ENCODE assay signal across 22 cellular contexts in genomic region chr7:1262441-1262840, GRCh38. TPM values are rescaled to one million over a fixed set of nuclear protein-coding genes. Genes with fewer than 3 reads are reported as not detected.
DNase-seq lines count a peak whose midpoint lies in the region; ATAC-seq, FAIRE-seq and TF ChIP-seq lines count a peak whose summit lies in the region.
"Had no signal": no experiment of that assay in that cellular context is flagged by ENCODE, and none has a peak within 500 bp of the region (broad histone marks: within the 10 kb centered on the region; RNA-seq: fewer than 3 reads in every experiment).

No MANE protein-coding gene starts in this region.

- DNase-seq in left ventricle myocardium superior = peak; percentile 18
- DNase-seq in heart right ventricle = no peak
- peak; percentile 47 for DNase-seq in chondrocyte (ENCODE audit: low spot score)
- DNase-seq in kidney = peak; percentile 37
- peak; percentile 30 for DNase-seq in spleen
- DNase-seq in NCI-H1417 (lab: John Stamatoyannopoulos, UW) = no peak
- DNase-seq: C1 segment of cervical spinal cord; Calu3; CD4-positive, alpha-beta memory T cell; COR-L47; DMS53; DMS79 treated with DMSO at 0.1 percent for 48 hours; GF-D8; H9 had no signal

- H3K4me3 ChIP-seq in heart right ventricle = no peak overlapping the region
- no peak overlapping the region for H3K4me3 ChIP-seq in kidney (ENCODE audit: low read length in 2 of 2)
- no peak overlapping the region for H3K4me3 ChIP-seq in spleen
- H3K4me3 ChIP-seq: GM23338 had no signal

- no peak for FAIRE-seq in kidney (lab: Jason Lieb, UNC)
- FAIRE-seq: GM12891, GM18507 had no signal

- peaks cover 31% of the 10 kb centered on the region for H3K27me3 Mint-ChIP-seq in chondrocyte (ENCODE audit: low read depth)

- no peaks in the 10 kb centered on the region for H3K4me1 Mint-ChIP-seq in chondrocyte (ENCODE audit: low read depth)
- H3K4me1 Mint-ChIP-seq: CD4-positive, alpha-beta memory T cell; GM23338; H9 had no signal

- ATAC-seq in left ventricle myocardium superior (no peak), heart right ventricle (no peak)
- ATAC-seq: GM23338, HCT116 had no signal

- no peaks in the 10 kb centered on the region for H3K9me3 Mint-ChIP-seq in chondrocyte (ENCODE audit: low read depth)
- H3K9me3 Mint-ChIP-seq: GM23338, H9 had no signal

- TF ChIP-seq CTCF in heart right ventricle (IDR thresholded peaks at IDR 0.05) = no peak
- no peak for TF ChIP-seq CTCF in chondrocyte (IDR thresholded peaks at IDR 0.05)
- TF ChIP-seq CTCF in kidney (IDR thresholded peaks at IDR 0.05; ENCODE audit: borderline replicate concordance, extremely low read depth, insufficient read depth) = no peak
- TF ChIP-seq CTCF in spleen (IDR thresholded peaks at IDR 0.05 in 8 of 11, conservative IDR thresholded peaks at IDR 0.05 in 3 of 11) = no peak

- H3K9me3 ChIP-seq in heart right ventricle (no peaks in the 10 kb centered on the region), kidney (ENCODE audit: control insufficient read depth in 1 of 2, low read length in 2 of 2) (no peaks in the 10 kb centered on the region), spleen (no peaks in the 10 kb centered on the region)

- no peak overlapping the region for H3K9ac ChIP-seq in kidney (ENCODE audit: low read length in 2 of 2)

- no peaks in the 10 kb centered on the region for H3K36me3 ChIP-seq in heart right ventricle
- H3K36me3 ChIP-seq in kidney (ENCODE audit: control insufficient read depth in 1 of 2, insufficient read depth in 2 of 2, low read length in 2 of 2) = no peaks in the 10 kb centered on the region
- H3K36me3 ChIP-seq in spleen = no peaks in the 10 kb centered on the region

- no peak overlapping the region for H3K4me3 Mint-ChIP-seq in chondrocyte (ENCODE audit: unreplicated experiment)
- H3K4me3 Mint-ChIP-seq: CD4-positive, alpha-beta memory T cell; GM23338; H9 had no signal

- H3K36me3 Mint-ChIP-seq in chondrocyte (ENCODE audit: low read depth) = no peaks in the 10 kb centered on the region
- H3K36me3 Mint-ChIP-seq: CD4-positive, alpha-beta memory T cell had no signal

- intact Hi-C loops in left ventricle myocardium superior (cut with micrococcal nuclease) (no loop called here), heart right ventricle (cut with DNase I) (no loop called here), kidney (cut with DNase I) (no loop called here), spleen (cut with DNase I; ENCODE audit: low total_unique reads) (no loop called here)

- H3K27me3 ChIP-seq in heart right ventricle = peaks cover 6 to 86% (median 67%) of the 10 kb centered on the region in 7 donors
- H3K27me3 ChIP-seq in spleen (replicated peaks in 1 of 7) = peaks cover 0 to 90% (median 36%) of the 10 kb centered on the region in 7 donors

- H3K27ac Mint-ChIP-seq in chondrocyte (ENCODE audit: unreplicated experiment) = no peak overlapping the region
- H3K27ac Mint-ChIP-seq: CD4-positive, alpha-beta memory T cell; GM23338; H9 had no signal

- WGBS in heart right ventricle, 2 donors = 75 to 78% methylated on average over 13 of the region's 13 CpGs
- 67 to 78% (median 76%) methylated on average over 12 to 13 of the region's 13 CpGs for WGBS in spleen, 5 donors

- TF ChIP-seq POLR2A in spleen (IDR thresholded peaks at IDR 0.05) = no peak

- H3K4me1 ChIP-seq in heart right ventricle (no peaks in the 10 kb centered on the region), kidney (ENCODE audit: control insufficient read depth in 1 of 2, insufficient read depth in 1 of 2, low read depth in 1 of 2, low read length in 2 of 2) (no peaks in the 10 kb centered on the region), spleen (no peaks in the 10 kb centered on the region)

- H3K27ac ChIP-seq in heart right ventricle (no peak overlapping the region), kidney (ENCODE audit: low read depth in 2 of 2, low read length in 2 of 2) (no peak overlapping the region), spleen (no peak overlapping the region)

RNA-seq across cellular contexts. Expression of gene UNCX, which starts 29.8 kb away (rescaled TPM):
- total RNA-seq in left ventricle myocardium superior (not detected), heart right ventricle (not detected), chondrocyte (not detected in 3 replicates), kidney (2.0 TPM), spleen (not detected)
- polyA plus RNA-seq in heart right ventricle (not detected), kidney (ENCODE audit: insufficient read depth, low read depth, low replicate concordance) (1.4 TPM), spleen (not detected)
- total RNA-seq: A172; Calu3; CD4-positive, alpha-beta memory T cell; Daoy; GM23338; H4; H9 had no signal
- polyA plus RNA-seq: BJ; CD4-positive, alpha-beta memory T cell; GM23338 had no signal

Comparison
In these comparisons a context has a peak if more than half of its experiments do, and no peak if none do; other contexts are left out.
1. DNase-seq: peak in left ventricle myocardium superior (single experiment), chondrocyte (single experiment), kidney (single experiment) and spleen (single experiment); none in heart right ventricle (0 of 2) and NCI-H1417 (0 of 3).